ENCODE assay signal across 1 cellular context in the genomic region with DNA sequence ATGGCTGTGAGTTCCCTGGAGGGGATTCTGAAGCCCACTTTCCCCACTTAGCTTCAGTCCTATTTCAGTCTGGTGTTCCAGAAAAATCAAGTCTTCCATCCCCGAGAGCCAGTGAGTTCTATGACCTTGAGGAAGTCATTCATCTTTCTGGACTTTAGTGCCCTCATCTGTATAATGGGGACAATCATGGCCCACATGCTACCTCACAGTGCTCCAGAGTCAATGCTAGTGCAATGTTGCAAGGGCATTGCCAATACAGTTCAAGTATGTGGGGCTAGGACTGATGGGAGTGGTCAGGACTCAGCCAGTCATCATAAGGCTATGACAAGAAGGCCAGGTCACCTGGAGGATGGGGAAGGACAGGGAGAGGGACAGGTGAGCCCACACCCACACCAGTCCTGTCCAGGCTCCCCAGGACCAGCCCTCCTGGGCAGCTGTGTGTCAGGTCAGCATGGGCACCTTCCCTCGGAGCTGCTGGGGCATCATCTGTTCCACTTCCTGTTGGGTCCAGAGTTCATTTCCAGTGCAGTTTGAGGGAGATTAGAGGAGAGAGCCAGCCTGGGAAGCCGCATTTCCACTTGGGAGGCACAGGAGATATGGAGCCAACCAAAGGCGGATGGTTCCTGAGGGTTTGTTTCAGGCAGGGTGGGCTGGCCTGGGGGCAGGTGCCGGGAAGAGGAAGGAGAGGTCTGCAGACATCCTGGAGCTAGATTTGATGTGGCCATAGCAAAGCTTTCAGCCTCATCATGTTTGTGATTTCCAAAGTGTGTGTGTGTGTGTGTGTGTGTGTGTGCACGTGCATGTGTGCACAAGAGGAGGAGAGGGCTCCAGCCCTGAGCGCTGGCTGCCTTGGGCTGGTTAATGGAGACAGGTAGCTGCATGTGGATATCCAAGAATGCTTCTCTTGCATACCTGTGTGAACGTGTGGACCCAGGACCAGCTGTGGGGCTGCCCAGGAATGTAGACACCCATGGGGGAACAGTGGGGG.
TF ChIP-seq lines count a peak whose summit lies in the region.

No MANE protein-coding gene starts in this region.

TF ChIP-seq in HepG2, 621 proteins besides CTCF, POLR2A, EP300 and RAD21 (continued from another document and continues in another):
- TF ChIP-seq, protein P1, sequence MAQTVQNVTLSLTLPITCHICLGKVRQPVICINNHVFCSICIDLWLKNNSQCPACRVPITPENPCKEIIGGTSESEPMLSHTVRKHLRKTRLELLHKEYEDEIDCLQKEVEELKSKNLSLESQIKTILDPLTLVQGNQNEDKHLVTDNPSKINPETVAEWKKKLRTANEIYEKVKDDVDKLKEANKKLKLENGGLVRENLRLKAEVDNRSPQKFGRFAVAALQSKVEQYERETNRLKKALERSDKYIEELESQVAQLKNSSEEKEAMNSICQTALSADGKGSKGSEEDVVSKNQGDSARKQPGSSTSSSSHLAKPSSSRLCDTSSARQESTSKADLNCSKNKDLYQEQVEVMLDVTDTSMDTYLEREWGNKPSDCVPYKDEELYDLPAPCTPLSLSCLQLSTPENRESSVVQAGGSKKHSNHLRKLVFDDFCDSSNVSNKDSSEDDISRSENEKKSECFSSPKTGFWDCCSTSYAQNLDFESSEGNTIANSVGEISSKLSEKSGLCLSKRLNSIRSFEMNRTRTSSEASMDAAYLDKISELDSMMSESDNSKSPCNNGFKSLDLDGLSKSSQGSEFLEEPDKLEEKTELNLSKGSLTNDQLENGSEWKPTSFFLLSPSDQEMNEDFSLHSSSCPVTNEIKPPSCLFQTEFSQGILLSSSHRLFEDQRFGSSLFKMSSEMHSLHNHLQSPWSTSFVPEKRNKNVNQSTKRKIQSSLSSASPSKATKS (CRISPR knock-in tag; IDR thresholded peaks at IDR 0.05) = no peak
- TF ChIP-seq ZNF205 (CRISPR knock-in tag; IDR thresholded peaks at IDR 0.05) = no peak
- peak; percentile 53; the same call in 1 of the 2 replicates for TF ChIP-seq ZNF292 (CRISPR knock-in tag; IDR thresholded peaks at IDR 0.05; ENCODE audit: borderline replicate concordance, low read depth)
- TF ChIP-seq UBTF (CRISPR knock-in tag; IDR thresholded peaks at IDR 0.05) = peak; percentile 26; the same call in 1 of the 2 replicates
- no peak for TF ChIP-seq ZNF710 (CRISPR knock-in tag; IDR thresholded peaks at IDR 0.05; ENCODE audit: borderline replicate concordance)
- no peak for TF ChIP-seq AGO2 (optimal IDR thresholded peaks at IDR 0.05; ENCODE audit: low read depth, low read length)
- no peak for TF ChIP-seq ZFY (CRISPR knock-in tag; IDR thresholded peaks at IDR 0.05)
- TF ChIP-seq ZNF496 (CRISPR knock-in tag; IDR thresholded peaks at IDR 0.05; ENCODE audit: insufficient replicate concordance) = no peak
- TF ChIP-seq THRA (CRISPR knock-in tag; IDR thresholded peaks at IDR 0.05; ENCODE audit: borderline replicate concordance) = no peak
- TF ChIP-seq ZNF280D (CRISPR knock-in tag; IDR thresholded peaks at IDR 0.05) = no peak
- TF ChIP-seq ZBTB8A (CRISPR knock-in tag; IDR thresholded peaks at IDR 0.05; ENCODE audit: borderline replicate concordance, low read depth) = no peak
- TF ChIP-seq ZNF749 (CRISPR knock-in tag; IDR thresholded peaks at IDR 0.05; ENCODE audit: borderline replicate concordance) = no peak
- TF ChIP-seq, protein P2, sequence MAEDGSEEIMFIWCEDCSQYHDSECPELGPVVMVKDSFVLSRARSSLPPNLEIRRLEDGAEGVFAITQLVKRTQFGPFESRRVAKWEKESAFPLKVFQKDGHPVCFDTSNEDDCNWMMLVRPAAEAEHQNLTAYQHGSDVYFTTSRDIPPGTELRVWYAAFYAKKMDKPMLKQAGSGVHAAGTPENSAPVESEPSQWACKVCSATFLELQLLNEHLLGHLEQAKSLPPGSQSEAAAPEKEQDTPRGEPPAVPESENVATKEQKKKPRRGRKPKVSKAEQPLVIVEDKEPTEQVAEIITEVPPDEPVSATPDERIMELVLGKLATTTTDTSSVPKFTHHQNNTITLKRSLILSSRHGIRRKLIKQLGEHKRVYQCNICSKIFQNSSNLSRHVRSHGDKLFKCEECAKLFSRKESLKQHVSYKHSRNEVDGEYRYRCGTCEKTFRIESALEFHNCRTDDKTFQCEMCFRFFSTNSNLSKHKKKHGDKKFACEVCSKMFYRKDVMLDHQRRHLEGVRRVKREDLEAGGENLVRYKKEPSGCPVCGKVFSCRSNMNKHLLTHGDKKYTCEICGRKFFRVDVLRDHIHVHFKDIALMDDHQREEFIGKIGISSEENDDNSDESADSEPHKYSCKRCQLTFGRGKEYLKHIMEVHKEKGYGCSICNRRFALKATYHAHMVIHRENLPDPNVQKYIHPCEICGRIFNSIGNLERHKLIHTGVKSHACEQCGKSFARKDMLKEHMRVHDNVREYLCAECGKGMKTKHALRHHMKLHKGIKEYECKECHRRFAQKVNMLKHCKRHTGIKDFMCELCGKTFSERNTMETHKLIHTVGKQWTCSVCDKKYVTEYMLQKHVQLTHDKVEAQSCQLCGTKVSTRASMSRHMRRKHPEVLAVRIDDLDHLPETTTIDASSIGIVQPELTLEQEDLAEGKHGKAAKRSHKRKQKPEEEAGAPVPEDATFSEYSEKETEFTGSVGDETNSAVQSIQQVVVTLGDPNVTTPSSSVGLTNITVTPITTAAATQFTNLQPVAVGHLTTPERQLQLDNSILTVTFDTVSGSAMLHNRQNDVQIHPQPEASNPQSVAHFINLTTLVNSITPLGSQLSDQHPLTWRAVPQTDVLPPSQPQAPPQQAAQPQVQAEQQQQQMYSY (CRISPR knock-in tag; IDR thresholded peaks at IDR 0.05) = no peak
- no peak for TF ChIP-seq SP2 (CRISPR knock-in tag; IDR thresholded peaks at IDR 0.05)
- no peak for TF ChIP-seq IKZF4 (CRISPR knock-in tag; IDR thresholded peaks at IDR 0.05; ENCODE audit: borderline replicate concordance, low read depth, not compliant biosample characterization)
- no peak for TF ChIP-seq ZNF276 (CRISPR knock-in tag; IDR thresholded peaks at IDR 0.05; ENCODE audit: low read depth)
- TF ChIP-seq SIX4 (CRISPR knock-in tag; IDR thresholded peaks at IDR 0.05) = no peak
- TF ChIP-seq TCF7 (IDR thresholded peaks at IDR 0.05; ENCODE audit: low read depth) = no peak
- TF ChIP-seq TIGD3 (CRISPR knock-in tag; IDR thresholded peaks at IDR 0.05; ENCODE audit: borderline replicate concordance) = no peak
- TF ChIP-seq ETS1 (CRISPR knock-in tag; IDR thresholded peaks at IDR 0.05) = no peak
- TF ChIP-seq HDAC6 (IDR thresholded peaks at IDR 0.05; ENCODE audit: low read depth, low read length) = no peak
- no peak for TF ChIP-seq NONO (IDR thresholded peaks at IDR 0.05)
- TF ChIP-seq NONO (CRISPR knock-in tag; conservative IDR thresholded peaks at IDR 0.05) = no peak
- no peak for TF ChIP-seq SSRP1 (CRISPR knock-in tag; IDR thresholded peaks at IDR 0.05)
- TF ChIP-seq MED13 (CRISPR knock-in tag; IDR thresholded peaks at IDR 0.05) = no peak
- TF ChIP-seq ETV6 (CRISPR knock-in tag; conservative IDR thresholded peaks at IDR 0.05) = no peak
- TF ChIP-seq ZNF460 (CRISPR knock-in tag; IDR thresholded peaks at IDR 0.05; ENCODE audit: borderline replicate concordance) = no peak
- TF ChIP-seq MAF1 (CRISPR knock-in tag; IDR thresholded peaks at IDR 0.05; ENCODE audit: borderline replicate concordance) = no peak
